Comparison of ENCODE assay signal across 11 cellular contexts in genomic region chr22:19497245-19497644, GRCh38. TPM values are rescaled to one million over a fixed set of nuclear protein-coding genes. Genes with fewer than 3 reads are reported as not detected.
DNase-seq lines count a peak whose midpoint lies in the region; ATAC-seq, FAIRE-seq and TF ChIP-seq lines count a peak whose summit lies in the region.
"Had no signal": no experiment of that assay in that cellular context is flagged by ENCODE, and none has a peak within 500 bp of the region (broad histone marks: within the 10 kb centered on the region; RNA-seq: fewer than 3 reads in every experiment).

No MANE protein-coding gene starts in this region.

- peak; percentile 26 for FAIRE-seq in K562 (lab: Jason Lieb, UNC)

- TF ChIP-seq RAD21 in K562 (CRISPR knock-in tag; conservative IDR thresholded peaks at IDR 0.05 in 1 of 2, IDR thresholded peaks at IDR 0.05 in 1 of 2) = no peak

- WGBS in K562 (ENCODE audit: insufficient coverage, low coverage, missing lambda C conversion rate) = 52% methylated on average over 3 of the region's 3 CpGs

- H3K27ac ChIP-seq in K562 (ENCODE audit: extremely low read depth, low read depth, low read length) = no peak overlapping the region
- no peak overlapping the region for H3K27ac ChIP-seq in neural progenitor cell
- H3K27ac ChIP-seq: BLaER1 treated with 17β-estradiol and CSF1 and Interleukin-3, amounts not matched to agents 10 nM and 100 nM had no signal

- H3K79me2 ChIP-seq in K562 (ENCODE audit: control insufficient read depth, insufficient read depth, low read length) (no peaks in the 10 kb centered on the region), neural progenitor cell (ENCODE audit: low read depth) (no peaks in the 10 kb centered on the region)

- no peak for TF ChIP-seq EP300 in K562 (IDR thresholded peaks at IDR 0.05; ENCODE audit: low read length)

- peak overlapping the region in 1 of 2 experiments; percentile 12; a peak in 1 of 4 replicates for H3K9ac ChIP-seq in K562 (ENCODE audit: insufficient read depth in 1 of 2, low read depth in 2 of 2, low read length in 2 of 2)
- H3K9ac ChIP-seq in neural progenitor cell = no peak overlapping the region
- H3K9ac ChIP-seq: BLaER1 treated with 17β-estradiol and CSF1 and Interleukin-3, amounts not matched to agents 10 nM and 100 nM had no signal

- no peaks in the 10 kb centered on the region for H3K27me3 ChIP-seq in K562 (ENCODE audit: control insufficient read depth in 2 of 2, insufficient read depth in 2 of 2, low read length in 2 of 2)
- H3K27me3 ChIP-seq in neural progenitor cell = no peaks in the 10 kb centered on the region
- H3K27me3 ChIP-seq: BLaER1 treated with 17β-estradiol and CSF1 and Interleukin-3, amounts not matched to agents 10 nM and 100 nM had no signal

- no peaks in the 10 kb centered on the region for H3K4me1 Mint-ChIP-seq in neural progenitor cell

- H3K36me3 Mint-ChIP-seq in neural progenitor cell = peaks cover 5% of the 10 kb centered on the region

- H4K20me1 ChIP-seq in K562 (replicated peaks; ENCODE audit: control insufficient read depth, insufficient read depth, low read length) (no peaks in the 10 kb centered on the region; the same call in 1 of the 2 replicates), neural progenitor cell (ENCODE audit: low read depth) (no peaks in the 10 kb centered on the region)

- H3K9me1 ChIP-seq in K562 (ENCODE audit: control insufficient read depth, insufficient read depth, low read length) = no peaks in the 10 kb centered on the region

- H2AFZ ChIP-seq in K562 (ENCODE audit: low read depth, low read length) = no peak overlapping the region
- H2AFZ ChIP-seq in neural progenitor cell (replicated peaks) = no peak overlapping the region

- H3K4me3 Mint-ChIP-seq in neural progenitor cell = no peak overlapping the region
- H3K4me3 Mint-ChIP-seq: stimulated activated naive CD8-positive, alpha-beta T cell treated with anti-CD3 and anti-CD28 coated beads, Interleukin-15, Interleukin-2, amounts not matched to agents 100 ng/mL and 50 ng/mL, for 24 hours had no signal

- H3F3A ChIP-seq in neural progenitor cell (ENCODE audit: low read depth) = no peaks in the 10 kb centered on the region

- H3K4me2 ChIP-seq in K562 (ENCODE audit: insufficient read depth, low read length) (no peak overlapping the region), neural progenitor cell (no peak overlapping the region)
- H3K4me2 ChIP-seq: BLaER1 treated with 17β-estradiol and CSF1 and Interleukin-3, amounts not matched to agents 10 nM and 100 nM had no signal

- no peaks in the 10 kb centered on the region; a peak in 2 of 5 replicates for H3K4me1 ChIP-seq in K562 (replicated peaks in 1 of 2; ENCODE audit: control insufficient read depth in 2 of 2, insufficient read depth in 2 of 2, low read length in 2 of 2)
- H3K4me1 ChIP-seq in neural progenitor cell = no peaks in the 10 kb centered on the region
- H3K4me1 ChIP-seq: BLaER1 treated with 17β-estradiol and CSF1 and Interleukin-3, amounts not matched to agents 10 nM and 100 nM had no signal

- no peak overlapping the region for H3K27ac Mint-ChIP-seq in neural progenitor cell
- H3K27ac Mint-ChIP-seq: stimulated activated naive CD8-positive, alpha-beta T cell treated with anti-CD3 and anti-CD28 coated beads, Interleukin-15, Interleukin-2, amounts not matched to agents 100 ng/mL and 50 ng/mL, for 24 hours had no signal

- CTCF ChIA-PET in K562 (lab: Yijun Ruan, JAX; ENCODE audit: low intra/inter-chr PET ratio) = interaction anchor here (0.7 to 3.1 kb wide), 3 partner anchors 79 to 221 kb away, joined by 3 to 27 read pairs (median 3); no protein-coding TSS in a partner anchor

- no peaks in the 10 kb centered on the region for H3K9me3 Mint-ChIP-seq in neural progenitor cell
- H3K9me3 Mint-ChIP-seq: stimulated activated naive CD8-positive, alpha-beta T cell treated with anti-CD3 and anti-CD28 coated beads, Interleukin-15, Interleukin-2, amounts not matched to agents 100 ng/mL and 50 ng/mL, for 24 hours had no signal

- no peak overlapping the region for H3K4me3 ChIP-seq in K562
- no peak overlapping the region for H3K4me3 ChIP-seq in neural progenitor cell
- H3K4me3 ChIP-seq: BLaER1 treated with 17β-estradiol and CSF1 and Interleukin-3, amounts not matched to agents 10 nM and 100 nM had no signal

- intact Hi-C loops in K562 (cut with micrococcal nuclease) (no loop called here), sciatic nerve (cut with DNase I) (no loop called here)

- TF ChIP-seq CTCF in K562 (IDR thresholded peaks at IDR 0.05 in 2 of 3, conservative IDR thresholded peaks at IDR 0.05 in 1 of 3; ENCODE audit: insufficient read depth in 2 of 3, low read depth in 1 of 3, low read length in 3 of 3) (no peak), neural progenitor cell (IDR thresholded peaks at IDR 0.05) (no peak)

- H3K9me3 ChIP-seq in K562 (replicated peaks; ENCODE audit: control insufficient read depth, insufficient read depth, low read depth, low read length) (no peaks in the 10 kb centered on the region), neural progenitor cell (ENCODE audit: low read depth) (no peaks in the 10 kb centered on the region)
- H3K9me3 ChIP-seq: BLaER1 treated with 17β-estradiol and CSF1 and Interleukin-3, amounts not matched to agents 10 nM and 100 nM had no signal

- POLR2A ChIA-PET in K562 (lab: Yijun Ruan, JAX) = interaction anchor here (0.6 to 5.1 kb wide), 12 partner anchors 9 to 133 kb away, joined by 3 to 46 read pairs (median 8); partner anchors contain the start of genes CDC45 and UFD1

- DNase-seq in AG08395 (ENCODE audit: low spot score) = peak; percentile 53
- DNase-seq in HUDEP-2 (lab: John Stamatoyannopoulos, UW; ENCODE audit: unreplicated experiment in 76 of 76) = peak in 62 of 76 experiments; percentile 8 to 87 (median 49)
- peak; percentile 75 to 81 (median 76) for DNase-seq in K562 (ENCODE audit: extremely low read depth in 1 of 4, low spot score in 3 of 4)
- peak; percentile 69 for DNase-seq in kidney tubule cell (ENCODE audit: low spot score)
- DNase-seq in DMS114 treated with DMSO at 0.1 percent for 48 hours (lab: John Stamatoyannopoulos, UW; ENCODE audit: unreplicated experiment) = no peak
- no peak for DNase-seq in neural progenitor cell (ENCODE audit: low spot score)
- no peak for DNase-seq in sciatic nerve (ENCODE audit: low spot score)
- DNase-seq in epidermal melanocyte (ENCODE audit: insufficient read length, low spot score) = no peak
- DNase-seq: T-helper 9 cell had no signal

- peak; percentile 36; the same call in 1 of the 2 replicates for TF ChIP-seq POLR2A in K562 (conservative IDR thresholded peaks at IDR 0.05)

- in situ Hi-C loops in K562 (cut with MboI) = no loop called here

- ATAC-seq in K562 (peak; percentile 45), sciatic nerve (no peak)

- peaks cover 100% of the 10 kb centered on the region for H3K36me3 ChIP-seq in K562 (ENCODE audit: control insufficient read depth, insufficient read depth, low read length)
- no peaks in the 10 kb centered on the region for H3K36me3 ChIP-seq in neural progenitor cell

- no peaks in the 10 kb centered on the region for H3K27me3 Mint-ChIP-seq in neural progenitor cell (ENCODE audit: insufficient read depth, low read depth)
- H3K27me3 Mint-ChIP-seq: stimulated activated naive CD8-positive, alpha-beta T cell treated with anti-CD3 and anti-CD28 coated beads, Interleukin-15, Interleukin-2, amounts not matched to agents 100 ng/mL and 50 ng/mL, for 24 hours had no signal

- no TSS peak for BruUV-seq in K562 (replicated peaks; lab: Mats Ljungman, UMichigan)

RNA-seq across cellular contexts. Expression of gene CDC45, which starts 17.5 kb away (rescaled TPM):
- 810 and 853 TPM in 2 replicates for total RNA-seq in K562 (2011; cell fraction: chromatin; rRNA removed; ENCODE audit: low replicate concordance)
- 339 and 346 TPM in 2 replicates for total RNA-seq in K562 (2011; cell fraction: nucleolus; rRNA removed)
- total RNA-seq in K562 (2011; cell fraction: nucleoplasm; rRNA removed) = 307 and 398 TPM in 2 replicates
- total RNA-seq in K562 (2014; rRNA removed) = 415 and 450 TPM in 2 replicates
- total RNA-seq in K562 (2014; rRNA removed; fragmentation: Illumina TruSeq; extraction: Trizol) = 263 and 295 TPM in 2 replicates
- 239 and 251 TPM in 2 replicates for total RNA-seq in K562 (2015; rRNA removed; fragmentation: Illumina TruSeq; extraction: Trizol)
- 312 and 319 TPM in 2 replicates for total RNA-seq in K562 (2021)
- 580 and 584 TPM in 2 replicates for polyA plus RNA-seq in K562 (2011; rRNA removed)
- 370 and 430 TPM in 2 replicates for polyA plus RNA-seq in K562 (2011; cell fraction: cytosol; rRNA removed)
- polyA plus RNA-seq in K562 (2011; cell fraction: nucleus; rRNA removed) = 642 and 944 TPM in 2 replicates
- 267 and 326 TPM in 2 replicates for polyA plus RNA-seq in K562 (2012)
- polyA plus RNA-seq in K562 (2014; fragmentation: Illumina TruSeq; extraction: Trizol) = 412 and 430 TPM in 2 replicates
- 100 to 1,000 TPM; 276 to 465 TPM for polyA plus RNA-seq in K562 (2014; fragmentation: Nextera tagmentation; extraction: Ambion mirVana)
- 410 and 427 TPM in 2 replicates for polyA plus RNA-seq in K562 (2014; rRNA removed)
- 415 and 540 TPM in 2 replicates for polyA minus RNA-seq in K562 (2011; rRNA and poly(A)+ RNA removed)
- polyA minus RNA-seq in K562 (2011; cell fraction: cytosol; rRNA and poly(A)+ RNA removed) = 153 and 162 TPM in 2 replicates
- polyA minus RNA-seq in K562 (2011; cell fraction: nucleus; rRNA and poly(A)+ RNA removed) = 185 and 445 TPM in 2 replicates
- total RNA-seq in neural progenitor cell (ENCODE audit: low replicate concordance) = 40.9 and 50.7 TPM in 2 replicates
- not detected for total RNA-seq in sciatic nerve

RNA-seq across cellular contexts. Expression of gene UFD1, which starts 18.3 kb away (rescaled TPM):
- 307 and 375 TPM in 2 replicates for total RNA-seq in K562 (2011; cell fraction: chromatin; rRNA removed; ENCODE audit: low replicate concordance)
- total RNA-seq in K562 (2011; cell fraction: nucleolus; rRNA removed) = 219 and 230 TPM in 2 replicates
- 278 and 374 TPM in 2 replicates for total RNA-seq in K562 (2011; cell fraction: nucleoplasm; rRNA removed)
- total RNA-seq in K562 (2014; rRNA removed) (238 and 290 TPM in 2 replicates), K562 (2014; rRNA removed; fragmentation: Illumina TruSeq; extraction: Trizol) (361 and 365 TPM in 2 replicates), K562 (2015; rRNA removed; fragmentation: Illumina TruSeq; extraction: Trizol) (330 and 363 TPM in 2 replicates), K562 (2021) (284 and 307 TPM in 2 replicates), neural progenitor cell (ENCODE audit: low replicate concordance) (37.5 and 37.7 TPM in 2 replicates), sciatic nerve (41.5 TPM)
- polyA plus RNA-seq in K562 (2011; rRNA removed) (428 and 564 TPM in 2 replicates), K562 (2014; fragmentation: Illumina TruSeq; extraction: Trizol) (551 and 645 TPM in 2 replicates), K562 (2014; fragmentation: Nextera tagmentation; extraction: Ambion mirVana) (100 to 1,000 TPM; 503 to 627 TPM), K562 (2014; rRNA removed) (321 and 446 TPM in 2 replicates)
- 516 and 625 TPM in 2 replicates for polyA plus RNA-seq in K562 (2011; cell fraction: cytosol; rRNA removed)
- 577 and 723 TPM in 2 replicates for polyA plus RNA-seq in K562 (2011; cell fraction: nucleus; rRNA removed)
- 381 and 502 TPM in 2 replicates for polyA plus RNA-seq in K562 (2012)
- 432 and 439 TPM in 2 replicates for polyA minus RNA-seq in K562 (2011; rRNA and poly(A)+ RNA removed)
- 143 and 172 TPM in 2 replicates for polyA minus RNA-seq in K562 (2011; cell fraction: cytosol; rRNA and poly(A)+ RNA removed)
- polyA minus RNA-seq in K562 (2011; cell fraction: nucleus; rRNA and poly(A)+ RNA removed) = 99.8 and 195 TPM in 2 replicates

RNA-seq across cellular contexts. Expression of gene CLDN5, which starts 27.0 kb away (rescaled TPM):
- not detected in 2 replicates for total RNA-seq in K562 (2011; cell fraction: chromatin; rRNA removed; ENCODE audit: low replicate concordance)
- not detected in 2 replicates for total RNA-seq in K562 (2011; cell fraction: nucleolus; rRNA removed)
- total RNA-seq in K562 (2011; cell fraction: nucleoplasm; rRNA removed) = not detected in 2 replicates
- not detected in 2 replicates for total RNA-seq in K562 (2014; rRNA removed)
- total RNA-seq in K562 (2014; rRNA removed; fragmentation: Illumina TruSeq; extraction: Trizol) = not detected in 2 replicates
- not detected in 2 replicates for total RNA-seq in K562 (2015; rRNA removed; fragmentation: Illumina TruSeq; extraction: Trizol)
- 0.16 and 0.20 TPM in 2 replicates for total RNA-seq in K562 (2021)
- polyA plus RNA-seq in K562 (2011; rRNA removed) = not detected in 2 replicates
- not detected in 2 replicates for polyA plus RNA-seq in K562 (2011; cell fraction: cytosol; rRNA removed)
- polyA plus RNA-seq in K562 (2011; cell fraction: nucleus; rRNA removed) = not detected in 2 replicates
- polyA plus RNA-seq in K562 (2012) = 0.08 and 0.18 TPM in 2 replicates
- polyA plus RNA-seq in K562 (2014; fragmentation: Illumina TruSeq; extraction: Trizol) = not detected in 2 replicates
- polyA plus RNA-seq in K562 (2014; fragmentation: Nextera tagmentation; extraction: Ambion mirVana) = not detected
- not detected in 2 replicates for polyA plus RNA-seq in K562 (2014; rRNA removed)
- polyA minus RNA-seq in K562 (2011; rRNA and poly(A)+ RNA removed) = not detected in 2 replicates
- not detected in 2 replicates for polyA minus RNA-seq in K562 (2011; cell fraction: cytosol; rRNA and poly(A)+ RNA removed)
- not detected in 2 replicates for polyA minus RNA-seq in K562 (2011; cell fraction: nucleus; rRNA and poly(A)+ RNA removed)
- 0.69 and 4.1 TPM in 2 replicates for total RNA-seq in neural progenitor cell (ENCODE audit: low replicate concordance)
- 136 TPM for total RNA-seq in sciatic nerve

RNA-seq across cellular contexts. Expression of gene C22orf39, which starts 49.7 kb away (rescaled TPM):
- total RNA-seq in K562 (2011; cell fraction: chromatin; rRNA removed; ENCODE audit: low replicate concordance) = 119 and 122 TPM in 2 replicates
- total RNA-seq in K562 (2011; cell fraction: nucleolus; rRNA removed) = 71.8 and 76.0 TPM in 2 replicates
- 107 and 142 TPM in 2 replicates for total RNA-seq in K562 (2011; cell fraction: nucleoplasm; rRNA removed)
- total RNA-seq in K562 (2014; rRNA removed) (94.7 and 124 TPM in 2 replicates), K562 (2014; rRNA removed; fragmentation: Illumina TruSeq; extraction: Trizol) (57.2 and 59.5 TPM in 2 replicates), K562 (2015; rRNA removed; fragmentation: Illumina TruSeq; extraction: Trizol) (61.3 and 63.2 TPM in 2 replicates), K562 (2021) (66.8 and 68.0 TPM in 2 replicates), neural progenitor cell (ENCODE audit: low replicate concordance) (49.5 and 57.0 TPM in 2 replicates), sciatic nerve (43.8 TPM)
- polyA plus RNA-seq in K562 (2011; rRNA removed) (139 and 244 TPM in 2 replicates), K562 (2014; fragmentation: Illumina TruSeq; extraction: Trizol) (68.6 and 73.5 TPM in 2 replicates), K562 (2014; fragmentation: Nextera tagmentation; extraction: Ambion mirVana) (10 to 100 TPM; 20.4 to 25.9 TPM), K562 (2014; rRNA removed) (112 and 121 TPM in 2 replicates)
- polyA plus RNA-seq in K562 (2011; cell fraction: cytosol; rRNA removed) = 164 and 257 TPM in 2 replicates
- polyA plus RNA-seq in K562 (2011; cell fraction: nucleus; rRNA removed) = 71.0 and 99.7 TPM in 2 replicates
- 87.8 and 120 TPM in 2 replicates for polyA plus RNA-seq in K562 (2012)
- polyA minus RNA-seq in K562 (2011; rRNA and poly(A)+ RNA removed) = 116 and 185 TPM in 2 replicates
- 49.4 and 80.5 TPM in 2 replicates for polyA minus RNA-seq in K562 (2011; cell fraction: cytosol; rRNA and poly(A)+ RNA removed)
- 24.9 and 58.9 TPM in 2 replicates for polyA minus RNA-seq in K562 (2011; cell fraction: nucleus; rRNA and poly(A)+ RNA removed)

Comparison
In these comparisons a context has a peak if more than half of its experiments do, and no peak if none do; other contexts are left out.
1. DNase-seq: peak in AG08395 (single experiment), HUDEP-2 (62 of 76), K562 (4 of 4) and kidney tubule cell (single experiment); none in DMS114 treated with DMSO at 0.1 percent for 48 hours (single experiment), neural progenitor cell (single experiment), sciatic nerve (single experiment) and epidermal melanocyte (single experiment).
2. RNA of gene CDC45, which starts 17.5 kb away (total RNA-seq): 239 to 853 TPM in K562 and 40.9 to 50.7 TPM in neural progenitor cell; not detected in sciatic nerve (single experiment); every median in the first group is over 10 times any median in the second.
3. RNA of gene CLDN5, which starts 27.0 kb away (total RNA-seq): 136 TPM in sciatic nerve (single experiment); 0.69 to 4.1 TPM in neural progenitor cell and 0.16 to 0.20 TPM in K562; every median in the first group is over 10 times any median in the second.